9 cellular contexts compared by ENCODE assay signal in the genomic region with DNA sequence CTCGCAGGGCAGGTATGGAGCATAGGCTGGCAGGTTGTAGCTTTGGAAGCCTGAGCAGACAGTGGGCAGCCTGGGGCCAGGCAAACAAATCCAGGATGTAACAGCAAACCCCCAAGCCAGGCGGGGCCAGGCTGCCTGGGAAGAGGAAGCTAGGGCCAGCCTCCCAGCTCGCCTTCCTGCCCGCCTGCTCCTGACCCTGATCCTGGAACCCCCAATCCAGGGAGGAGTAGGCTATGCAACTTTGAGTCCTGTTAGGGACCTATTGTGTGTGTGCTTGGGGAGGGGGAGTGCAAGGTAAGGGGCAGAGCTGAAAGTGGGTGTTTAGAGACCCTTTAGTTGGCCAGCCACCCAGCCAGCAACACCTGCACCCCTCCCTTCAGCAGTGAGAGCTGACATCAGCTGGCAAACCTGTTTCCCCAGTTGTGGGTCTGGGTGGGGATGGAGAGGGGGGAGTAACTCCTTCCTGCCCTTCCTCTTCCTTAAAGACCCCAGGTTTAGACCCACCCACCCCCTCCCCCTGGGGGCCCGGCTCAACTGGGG. TPM values are rescaled to one million over a fixed set of nuclear protein-coding genes. Genes with fewer than 3 reads are reported as not detected.
DNase-seq lines count a peak whose midpoint lies in the region; ATAC-seq, FAIRE-seq and TF ChIP-seq lines count a peak whose summit lies in the region.
"Had no signal": no experiment of that assay in that cellular context is flagged by ENCODE, and none has a peak within 500 bp of the region (broad histone marks: within the 10 kb centered on the region; RNA-seq: fewer than 3 reads in every experiment).

No MANE protein-coding gene starts in this region.

- ATAC-seq in PC-3 (no peak), Right ventricle myocardium inferior (no peak), pancreas (peak in 2 of 4 donors; percentile 7 to 8), HG02870 (IDR thresholded peaks at IDR 0.05; ENCODE audit: unreplicated experiment) (no peak), HG02571 (IDR thresholded peaks at IDR 0.05; ENCODE audit: unreplicated experiment) (no peak)
- ATAC-seq: stimulated activated naive CD8-positive, alpha-beta T cell treated with anti-CD3 and anti-CD28 coated beads, Interleukin-15, amount 100 ng/mL, for 72 hours had no signal

- no peaks in the 10 kb centered on the region for H4K20me1 ChIP-seq in PC-3 (ENCODE audit: low read length)

- H3K4me1 ChIP-seq in PC-3 (ENCODE audit: insufficient read depth, low read length), result peaks cover 36% of the 10 kb centered on the region
- H3K4me1 ChIP-seq in pancreas, result peaks cover 0 to 16% (median 4%) of the 10 kb centered on the region in 3 donors

- no peaks in the 10 kb centered on the region for H3K9me2 ChIP-seq in PC-3 (replicated peaks; ENCODE audit: low read length)

- TF ChIP-seq CTCF in PC-3 (conservative IDR thresholded peaks at IDR 0.05; ENCODE audit: low read depth, low read length) (no peak), pancreas (IDR thresholded peaks at IDR 0.05) (no peak)

- no TSS peak for BruUV-seq in PC-3 (replicated peaks; lab: Mats Ljungman, UMichigan)

- intact Hi-C loops in PC-3 (cut with micrococcal nuclease), result no loop called here
- intact Hi-C loops in Right ventricle myocardium inferior (cut with DNase I), result no loop called here
- intact Hi-C loops in pancreas (cut with DNase I), result loop anchor here in 1 of 3 donors (5.0 to 10.0 kb wide), 2 partner anchors 40 to 277 kb away; a partner anchor contains a TSS

- H3K79me2 ChIP-seq in PC-3 (ENCODE audit: low read length), result peaks cover 46% of the 10 kb centered on the region

- H3K9ac ChIP-seq in PC-3 (ENCODE audit: low read length), result 0 out of 2 replicates have a peak overlapping the region, but pooled peaks have one; percentile 20

- POLR2A ChIA-PET in PC-3 (lab: Charles Lee; ENCODE audit: unreplicated experiment), result interaction anchor here (0.6 kb wide), 3 partner anchors 35 to 60 kb away, joined by 3 to 11 read pairs (median 4); no protein-coding TSS in a partner anchor

- H3K27ac ChIP-seq in PC-3 (ENCODE audit: low read length) (peak overlapping the region; percentile 75), pancreas (peak overlapping the region; percentile 18 to 92 (median 56))

- peak overlapping the region; percentile 89 for H3K4me2 ChIP-seq in PC-3 (ENCODE audit: low read length)

- peak overlapping the region; percentile 48 for H3K4me3 ChIP-seq in PC-3 (ENCODE audit: low read length)
- peak overlapping the region in 2 of 4 donors; percentile 16 to 29 for H3K4me3 ChIP-seq in pancreas

- H2AFZ ChIP-seq in PC-3 (ENCODE audit: low read length), result 0 out of 2 replicates have a peak overlapping the region, but pooled peaks have one; percentile 46

- H3K27me3 ChIP-seq in PC-3 (ENCODE audit: low read length), result no peaks in the 10 kb centered on the region
- no peaks in the 10 kb centered on the region for H3K27me3 ChIP-seq in pancreas

- no peak for FAIRE-seq in pancreas (lab: Jason Lieb, UNC)

- H3K36me3 ChIP-seq in PC-3 (ENCODE audit: low read depth, low read length) (no peaks in the 10 kb centered on the region), pancreas (no peaks in the 10 kb centered on the region)

- WGBS in pancreas, 2 donors, result 43 to 51% methylated on average over 5 of the region's 5 CpGs

- H3K9me3 ChIP-seq in PC-3 (ENCODE audit: low read length), result no peaks in the 10 kb centered on the region
- no peaks in the 10 kb centered on the region for H3K9me3 ChIP-seq in pancreas

- no peaks in the 10 kb centered on the region for H3F3A ChIP-seq in PC-3 (ENCODE audit: low read length, unreplicated experiment)

- peak; percentile 75 for DNase-seq in ELF-1 (ENCODE audit: low read depth, low spot score)
- peak; percentile 76 for DNase-seq in PC-3
- peak; percentile 81 for DNase-seq in Right ventricle myocardium inferior (ENCODE audit: missing footprints)
- peak in 4 of 6 donors; percentile 42 to 73 (median 59) for DNase-seq in pancreas
- DNase-seq in germinal center (ENCODE audit: low spot score), result no peak
- no peak for DNase-seq in NCI-H2107 treated with DMSO at 0.1 percent for 48 hours (lab: John Stamatoyannopoulos, UW; ENCODE audit: unreplicated experiment)
- DNase-seq: stimulated activated naive CD8-positive, alpha-beta T cell treated with anti-CD3 and anti-CD28 coated beads, Interleukin-15, amount 100 ng/mL, for 72 hours had no signal

- CTCF ChIA-PET in PC-3 (lab: Charles Lee), result interaction anchor here (1.2 to 1.4 kb wide), 2 partner anchors 47 to 58 kb away, joined by 4 to 5 read pairs; no protein-coding TSS in a partner anchor

RNA-seq across cellular contexts. Expression of a gene that starts 2.5 kb away (rescaled TPM):
- total RNA-seq in PC-3 (2014; rRNA removed), result 50.7 and 77.2 TPM in 2 replicates
- 14.5 TPM for total RNA-seq in Right ventricle myocardium inferior
- 10 to 100 TPM; 30.6 to 67.4 (median 37.1) TPM for total RNA-seq in pancreas
- 100 to 1,000 TPM; 231 to 265 TPM for polyA plus RNA-seq in pancreas

RNA-seq across cellular contexts. Expression of a gene that starts 5.5 kb away (rescaled TPM):
- total RNA-seq in PC-3 (2014; rRNA removed) (44.2 and 67.8 TPM in 2 replicates), Right ventricle myocardium inferior (26.3 TPM), pancreas (10 to 100 TPM; 20.7 to 30.4 (median 22.4) TPM)
- polyA plus RNA-seq in pancreas, result 10 to 100 TPM; 64.9 to 82.8 TPM

Comparison
In these comparisons a context has a peak if more than half of its experiments do, and no peak if none do; other contexts are left out.
1. DNase-seq: peak in ELF-1 (single experiment), PC-3 (single experiment), Right ventricle myocardium inferior (single experiment) and pancreas (4 of 6); none in germinal center (single experiment) and NCI-H2107 treated with DMSO at 0.1 percent for 48 hours (single experiment).